ENCODE assay signal across 23 cellular contexts in the genomic region with DNA sequence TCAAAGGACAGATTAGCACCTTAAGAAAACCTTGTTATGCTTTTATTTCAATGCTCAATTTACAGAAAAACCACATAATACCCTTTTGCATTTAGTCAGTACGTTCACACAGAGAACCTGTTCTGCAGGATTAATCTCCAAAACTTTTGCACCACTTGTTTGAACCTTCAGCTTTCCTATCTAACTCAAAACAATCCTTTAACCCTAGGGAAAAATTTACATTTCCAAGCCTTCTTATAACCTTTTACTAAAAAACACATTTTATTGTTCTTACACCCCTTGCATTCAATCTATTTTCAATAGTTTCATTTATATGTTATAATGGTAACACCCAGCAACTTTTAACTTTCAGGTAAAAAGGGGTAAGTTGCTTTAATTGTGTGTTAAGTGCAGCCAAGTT.
"Had no signal": no experiment of that assay in that cellular context is flagged by ENCODE, and none has a peak within 500 bp of the region (broad histone marks: within the 10 kb centered on the region; RNA-seq: fewer than 3 reads in every experiment).

No MANE protein-coding gene starts in this region.

- DNase-seq: dermis blood vessel endothelial cell; dorsolateral prefrontal cortex; effector CD4-positive, alpha-beta T cell; effector memory CD4-positive, alpha-beta T cell; foreskin keratinocyte; heart left ventricle; hypothalamus; immature natural killer cell; islet precursor cell; kidney; kidney glomerular epithelial cell; left colon; left lung; left ventricle myocardium superior; lower lobe of right lung; mesenchymal stem cell; mucosa of descending colon; naive B cell had no signal

- H3K36me3 Mint-ChIP-seq: mesothelial cell of epicardium, naive B cell had no signal

- H3K4me3 ChIP-seq: coronary artery, dorsolateral prefrontal cortex, esophagus muscularis mucosa, gastroesophageal sphincter, heart left ventricle, hepatocyte, left lung, lower lobe of right lung, mucosa of descending colon had no signal

- H3K27ac Mint-ChIP-seq: immature natural killer cell, naive B cell had no signal

- H3K9me3 ChIP-seq: esophagus muscularis mucosa, gastroesophageal sphincter, heart left ventricle, lower lobe of right lung had no signal

- H3K79me2 ChIP-seq: hepatocyte had no signal

- H3K4me1 ChIP-seq: esophagus muscularis mucosa, foreskin keratinocyte, gastroesophageal sphincter, heart left ventricle, left lung, lower lobe of right lung had no signal

- H3K27me3 ChIP-seq: dorsolateral prefrontal cortex, esophagus muscularis mucosa, foreskin keratinocyte, gastroesophageal sphincter, heart left ventricle, hepatocyte, left lung had no signal

- H3K36me3 ChIP-seq: esophagus muscularis mucosa, gastroesophageal sphincter, heart left ventricle, left lung, lower lobe of right lung had no signal

- H3K27ac ChIP-seq: coronary artery, dorsolateral prefrontal cortex, esophagus muscularis mucosa, foreskin keratinocyte, gastroesophageal sphincter, heart left ventricle, hepatocyte, left lung, lower lobe of right lung had no signal

- H3K4me1 Mint-ChIP-seq: immature natural killer cell, naive B cell had no signal

- H3K27me3 Mint-ChIP-seq: naive B cell had no signal

- H3K4me2 ChIP-seq: hepatocyte had no signal

- H3K4me3 Mint-ChIP-seq: immature natural killer cell, mesothelial cell of epicardium, naive B cell had no signal

- H2AFZ ChIP-seq: hepatocyte had no signal

- ATAC-seq: foreskin keratinocyte, gastroesophageal sphincter, heart left ventricle, left colon, left lung, left ventricle myocardium superior, lower lobe of right lung, mucosa of descending colon had no signal
